15 cellular contexts compared by ENCODE assay signal in genomic region chr1:183711691-183712401, GRCh38. TPM values are rescaled to one million over a fixed set of nuclear protein-coding genes. Genes with fewer than 3 reads are reported as not detected.
DNase-seq lines count a peak whose midpoint lies in the region; ATAC-seq and TF ChIP-seq lines count a peak whose summit lies in the region.
"Had no signal": no experiment of that assay in that cellular context is flagged by ENCODE, and none has a peak within 500 bp of the region (broad histone marks: within the 10 kb centered on the region; RNA-seq: fewer than 3 reads in every experiment).

No MANE protein-coding gene starts in this region.

- no peaks in the 10 kb centered on the region for H3K9me3 ChIP-seq in right cardiac atrium (ENCODE audit: control insufficient read depth, low read length)

- H3K4me1 ChIP-seq in right cardiac atrium (ENCODE audit: control insufficient read depth, insufficient read depth, low read length), result peaks cover 2% of the 10 kb centered on the region

- ATAC-seq in right cardiac atrium, result peak; percentile 77 to 83
- ATAC-seq: activated T-cell treated with anti-CD3 and anti-CD28 coated beads, Interleukin-2, amount 50 U/mL, for 72 hours had no signal

- no peak for TF ChIP-seq CTCF in cardiac fibroblast (IDR thresholded peaks at IDR 0.05; ENCODE audit: low read depth, low read length)
- TF ChIP-seq CTCF in GM20000 (IDR thresholded peaks at IDR 0.05; ENCODE audit: extremely low read depth, missing control alignments), result no peak

- intact Hi-C loops in right cardiac atrium (cut with DNase I), result loop anchor here in 1 of 4 donors (5.0 kb wide), 1 partner anchor 315 kb away; no protein-coding TSS in a partner anchor

- DNase-seq in NCI-H82 (lab: John Stamatoyannopoulos, UW), result peak; percentile 46
- DNase-seq in NCI-H82 treated with DMSO at 0.1 percent for 48 hours (lab: John Stamatoyannopoulos, UW; ENCODE audit: unreplicated experiment), result no peak
- peak; percentile 43 to 66 for DNase-seq in cardiac fibroblast (ENCODE audit: low read depth in 2 of 2)
- no peak for DNase-seq in right cardiac atrium
- DNase-seq in KG1 (lab: John Stamatoyannopoulos, UW), result no peak
- no peak for DNase-seq in activated CD4-positive, alpha-beta T cell treated with anti-CD3 and anti-CD28 coated beads for 48 hours
- DNase-seq in GM20000 (ENCODE audit: low spot score), result no peak
- no peak for DNase-seq in C1 segment of cervical spinal cord (lab: John Stamatoyannopoulos, UW)
- DNase-seq: activated B cell treated with CpG ODN at 0.5 μM for 24 hours; activated T-cell treated with anti-CD3 and anti-CD28 coated beads, Interleukin-2, amount 50 U/mL, for 72 hours; NCI-H526; substantia nigra had no signal

- WGBS in right cardiac atrium, result 66% methylated on average over 6 of the region's 6 CpGs

- H3K27me3 ChIP-seq in right cardiac atrium (ENCODE audit: control insufficient read depth, insufficient read depth), result no peaks in the 10 kb centered on the region

- peak overlapping the region; percentile 90 for H3K27ac ChIP-seq in right cardiac atrium (ENCODE audit: low read length)

- H3K4me3 ChIP-seq in cardiac fibroblast (replicated peaks in 1 of 2; ENCODE audit: low read depth in 2 of 2, low read length in 2 of 2) (no peak overlapping the region), right cardiac atrium (ENCODE audit: low read length) (no peak overlapping the region)

RNA-seq across cellular contexts. Expression of gene APOBEC4, which starts 58.7 kb away (rescaled TPM):
- under 1 TPM in 1 of 4 donors, not detected in 3; 0.09 TPM for total RNA-seq in right cardiac atrium
- not detected for polyA plus RNA-seq in right cardiac atrium
- total RNA-seq: activated B cell treated with CpG ODN at 0.5 μM for 24 hours; activated T-cell treated with anti-CD3 and anti-CD28 coated beads, Interleukin-2, amount 50 U/mL, for 72 hours; frontal cortex; lower leg skin; posterior vena cava had no signal

Comparison
In these comparisons a context has a peak if more than half of its experiments do, and no peak if none do; other contexts are left out.
1. DNase-seq: peak in NCI-H82 (single experiment) and cardiac fibroblast (2 of 2); none in NCI-H82 treated with DMSO at 0.1 percent for 48 hours (single experiment), right cardiac atrium (0 of 3), KG1 (single experiment), activated CD4-positive, alpha-beta T cell treated with anti-CD3 and anti-CD28 coated beads for 48 hours (single experiment), GM20000 (single experiment) and C1 segment of cervical spinal cord (0 of 14).